2 cellular contexts compared by ENCODE assay signal in the genomic region with DNA sequence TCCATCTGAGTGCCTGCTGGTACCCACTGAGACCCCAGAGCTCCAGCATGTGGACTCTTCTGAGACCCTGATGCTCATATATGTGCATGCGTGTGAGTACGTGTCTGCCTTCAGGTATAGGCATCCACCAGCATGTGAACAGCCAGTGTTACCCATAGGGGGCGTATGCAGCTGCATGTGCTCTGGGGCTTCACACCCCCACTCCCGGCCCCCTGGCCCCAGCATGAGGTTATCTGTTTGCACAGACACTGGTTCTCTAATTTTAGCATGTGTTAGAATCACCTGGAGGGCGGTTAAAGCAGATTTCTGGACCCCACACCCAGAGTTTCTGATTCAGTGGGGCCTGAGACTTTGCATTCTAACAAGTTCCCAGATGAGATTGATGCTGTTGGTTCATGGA.
TF ChIP-seq lines count a peak whose summit lies in the region.

No MANE protein-coding gene starts in this region.

TF ChIP-seq in GM12891, 5 proteins besides CTCF, POLR2A, EP300 and RAD21 (continued from another document):
- no peak for TF ChIP-seq POU2F2 (IDR thresholded peaks at IDR 0.05; ENCODE audit: low read depth, low read length)

TF ChIP-seq in K562, 482 proteins besides CTCF, POLR2A, EP300 and RAD21 (continued from another document and continues in another):
- no peak for TF ChIP-seq YY1 (IDR thresholded peaks at IDR 0.05; ENCODE audit: borderline replicate concordance in 1 of 3, control insufficient read depth in 1 of 3, extremely low read depth in 1 of 3, insufficient read depth in 3 of 3, insufficient read length in 1 of 3, insufficient replicate concordance in 2 of 3, low read depth in 1 of 3, low read length in 2 of 3)
- no peak for TF ChIP-seq OTX1 (CRISPR knock-in tag; IDR thresholded peaks at IDR 0.05)
- TF ChIP-seq PHF21A (IDR thresholded peaks at IDR 0.05; ENCODE audit: borderline replicate concordance, low read depth) = no peak
- TF ChIP-seq ZBTB8A (IDR thresholded peaks at IDR 0.05; ENCODE audit: partially characterized antibody) = no peak
- TF ChIP-seq NR3C1 (CRISPR knock-in tag; IDR thresholded peaks at IDR 0.05) = no peak
- no peak for TF ChIP-seq PHTF2 (CRISPR knock-in tag; IDR thresholded peaks at IDR 0.05)
- TF ChIP-seq ZNF133 (CRISPR knock-in tag; IDR thresholded peaks at IDR 0.05) = no peak
- TF ChIP-seq ERF (CRISPR knock-in tag; IDR thresholded peaks at IDR 0.05) = no peak
- no peak for TF ChIP-seq CCAR2 (IDR thresholded peaks at IDR 0.05; ENCODE audit: low read depth, low read length)
- TF ChIP-seq, protein P1, sequence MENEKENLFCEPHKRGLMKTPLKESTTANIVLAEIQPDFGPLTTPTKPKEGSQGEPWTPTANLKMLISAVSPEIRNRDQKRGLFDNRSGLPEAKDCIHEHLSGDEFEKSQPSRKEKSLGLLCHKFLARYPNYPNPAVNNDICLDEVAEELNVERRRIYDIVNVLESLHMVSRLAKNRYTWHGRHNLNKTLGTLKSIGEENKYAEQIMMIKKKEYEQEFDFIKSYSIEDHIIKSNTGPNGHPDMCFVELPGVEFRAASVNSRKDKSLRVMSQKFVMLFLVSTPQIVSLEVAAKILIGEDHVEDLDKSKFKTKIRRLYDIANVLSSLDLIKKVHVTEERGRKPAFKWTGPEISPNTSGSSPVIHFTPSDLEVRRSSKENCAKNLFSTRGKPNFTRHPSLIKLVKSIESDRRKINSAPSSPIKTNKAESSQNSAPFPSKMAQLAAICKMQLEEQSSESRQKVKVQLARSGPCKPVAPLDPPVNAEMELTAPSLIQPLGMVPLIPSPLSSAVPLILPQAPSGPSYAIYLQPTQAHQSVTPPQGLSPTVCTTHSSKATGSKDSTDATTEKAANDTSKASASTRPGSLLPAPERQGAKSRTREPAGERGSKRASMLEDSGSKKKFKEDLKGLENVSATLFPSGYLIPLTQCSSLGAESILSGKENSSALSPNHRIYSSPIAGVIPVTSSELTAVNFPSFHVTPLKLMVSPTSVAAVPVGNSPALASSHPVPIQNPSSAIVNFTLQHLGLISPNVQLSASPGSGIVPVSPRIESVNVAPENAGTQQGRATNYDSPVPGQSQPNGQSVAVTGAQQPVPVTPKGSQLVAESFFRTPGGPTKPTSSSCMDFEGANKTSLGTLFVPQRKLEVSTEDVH (IDR thresholded peaks at IDR 0.05; ENCODE audit: low read depth, partially characterized antibody) = no peak
- TF ChIP-seq IFI16 (CRISPR knock-in tag; IDR thresholded peaks at IDR 0.05) = no peak
- TF ChIP-seq RBM15 (IDR thresholded peaks at IDR 0.05; ENCODE audit: insufficient read depth, low read length) = no peak
- TF ChIP-seq RBBP5 (IDR thresholded peaks at IDR 0.05; ENCODE audit: borderline replicate concordance, insufficient read depth, low read length, poor library complexity, severe bottlenecking) = peak; percentile 18
- peak; percentile 95 for TF ChIP-seq MEF2A (IDR thresholded peaks at IDR 0.05; ENCODE audit: control insufficient read depth, low read depth, low read length)
- TF ChIP-seq CCNT2 (IDR thresholded peaks at IDR 0.05; ENCODE audit: borderline replicate concordance, extremely low read depth, insufficient read length, low read depth, low read length) = no peak
- TF ChIP-seq, protein P2, sequence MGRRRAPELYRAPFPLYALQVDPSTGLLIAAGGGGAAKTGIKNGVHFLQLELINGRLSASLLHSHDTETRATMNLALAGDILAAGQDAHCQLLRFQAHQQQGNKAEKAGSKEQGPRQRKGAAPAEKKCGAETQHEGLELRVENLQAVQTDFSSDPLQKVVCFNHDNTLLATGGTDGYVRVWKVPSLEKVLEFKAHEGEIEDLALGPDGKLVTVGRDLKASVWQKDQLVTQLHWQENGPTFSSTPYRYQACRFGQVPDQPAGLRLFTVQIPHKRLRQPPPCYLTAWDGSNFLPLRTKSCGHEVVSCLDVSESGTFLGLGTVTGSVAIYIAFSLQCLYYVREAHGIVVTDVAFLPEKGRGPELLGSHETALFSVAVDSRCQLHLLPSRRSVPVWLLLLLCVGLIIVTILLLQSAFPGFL (CRISPR knock-in tag; IDR thresholded peaks at IDR 0.05) = no peak
- TF ChIP-seq, protein P3, sequence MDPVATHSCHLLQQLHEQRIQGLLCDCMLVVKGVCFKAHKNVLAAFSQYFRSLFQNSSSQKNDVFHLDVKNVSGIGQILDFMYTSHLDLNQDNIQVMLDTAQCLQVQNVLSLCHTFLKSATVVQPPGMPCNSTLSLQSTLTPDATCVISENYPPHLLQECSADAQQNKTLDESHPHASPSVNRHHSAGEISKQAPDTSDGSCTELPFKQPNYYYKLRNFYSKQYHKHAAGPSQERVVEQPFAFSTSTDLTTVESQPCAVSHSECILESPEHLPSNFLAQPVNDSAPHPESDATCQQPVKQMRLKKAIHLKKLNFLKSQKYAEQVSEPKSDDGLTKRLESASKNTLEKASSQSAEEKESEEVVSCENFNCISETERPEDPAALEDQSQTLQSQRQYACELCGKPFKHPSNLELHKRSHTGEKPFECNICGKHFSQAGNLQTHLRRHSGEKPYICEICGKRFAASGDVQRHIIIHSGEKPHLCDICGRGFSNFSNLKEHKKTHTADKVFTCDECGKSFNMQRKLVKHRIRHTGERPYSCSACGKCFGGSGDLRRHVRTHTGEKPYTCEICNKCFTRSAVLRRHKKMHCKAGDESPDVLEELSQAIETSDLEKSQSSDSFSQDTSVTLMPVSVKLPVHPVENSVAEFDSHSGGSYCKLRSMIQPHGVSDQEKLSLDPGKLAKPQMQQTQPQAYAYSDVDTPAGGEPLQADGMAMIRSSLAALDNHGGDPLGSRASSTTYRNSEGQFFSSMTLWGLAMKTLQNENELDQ (CRISPR knock-in tag; IDR thresholded peaks at IDR 0.05; ENCODE audit: borderline replicate concordance) = no peak
- TF ChIP-seq NRF1 (conservative IDR thresholded peaks at IDR 0.05 in 1 of 2, IDR thresholded peaks at IDR 0.05 in 1 of 2) = peak in 1 of 2 experiments; percentile 39; a peak in 1 of 4 replicates
- no peak for TF ChIP-seq MCM5 (IDR thresholded peaks at IDR 0.05; ENCODE audit: low read depth)
- no peak for TF ChIP-seq ATF1 (CRISPR knock-in tag; IDR thresholded peaks at IDR 0.05)
- TF ChIP-seq ATF1 (tag; IDR thresholded peaks at IDR 0.05) = no peak
- TF ChIP-seq SOX6 (IDR thresholded peaks at IDR 0.05) = peak; percentile 62; the same call in 1 of the 2 replicates
- TF ChIP-seq SIRT6 (IDR thresholded peaks at IDR 0.05; ENCODE audit: low read depth, low read length) = no peak
- no peak for TF ChIP-seq ZNF584 (CRISPR knock-in tag; IDR thresholded peaks at IDR 0.05; ENCODE audit: low read depth)
- no peak for TF ChIP-seq THRAP3 (IDR thresholded peaks at IDR 0.05; ENCODE audit: borderline replicate concordance)
- no peak for TF ChIP-seq SIN3B (IDR thresholded peaks at IDR 0.05; ENCODE audit: low read depth)
- TF ChIP-seq, protein P4, sequence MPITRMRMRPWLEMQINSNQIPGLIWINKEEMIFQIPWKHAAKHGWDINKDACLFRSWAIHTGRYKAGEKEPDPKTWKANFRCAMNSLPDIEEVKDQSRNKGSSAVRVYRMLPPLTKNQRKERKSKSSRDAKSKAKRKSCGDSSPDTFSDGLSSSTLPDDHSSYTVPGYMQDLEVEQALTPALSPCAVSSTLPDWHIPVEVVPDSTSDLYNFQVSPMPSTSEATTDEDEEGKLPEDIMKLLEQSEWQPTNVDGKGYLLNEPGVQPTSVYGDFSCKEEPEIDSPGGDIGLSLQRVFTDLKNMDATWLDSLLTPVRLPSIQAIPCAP (CRISPR knock-in tag; IDR thresholded peaks at IDR 0.05; ENCODE audit: borderline replicate concordance) = no peak
- 0 out of 2 replicates have a peak, but pooled peaks have one; percentile 33 for TF ChIP-seq CREM (IDR thresholded peaks at IDR 0.05; ENCODE audit: low read depth)
- TF ChIP-seq, protein P5, sequence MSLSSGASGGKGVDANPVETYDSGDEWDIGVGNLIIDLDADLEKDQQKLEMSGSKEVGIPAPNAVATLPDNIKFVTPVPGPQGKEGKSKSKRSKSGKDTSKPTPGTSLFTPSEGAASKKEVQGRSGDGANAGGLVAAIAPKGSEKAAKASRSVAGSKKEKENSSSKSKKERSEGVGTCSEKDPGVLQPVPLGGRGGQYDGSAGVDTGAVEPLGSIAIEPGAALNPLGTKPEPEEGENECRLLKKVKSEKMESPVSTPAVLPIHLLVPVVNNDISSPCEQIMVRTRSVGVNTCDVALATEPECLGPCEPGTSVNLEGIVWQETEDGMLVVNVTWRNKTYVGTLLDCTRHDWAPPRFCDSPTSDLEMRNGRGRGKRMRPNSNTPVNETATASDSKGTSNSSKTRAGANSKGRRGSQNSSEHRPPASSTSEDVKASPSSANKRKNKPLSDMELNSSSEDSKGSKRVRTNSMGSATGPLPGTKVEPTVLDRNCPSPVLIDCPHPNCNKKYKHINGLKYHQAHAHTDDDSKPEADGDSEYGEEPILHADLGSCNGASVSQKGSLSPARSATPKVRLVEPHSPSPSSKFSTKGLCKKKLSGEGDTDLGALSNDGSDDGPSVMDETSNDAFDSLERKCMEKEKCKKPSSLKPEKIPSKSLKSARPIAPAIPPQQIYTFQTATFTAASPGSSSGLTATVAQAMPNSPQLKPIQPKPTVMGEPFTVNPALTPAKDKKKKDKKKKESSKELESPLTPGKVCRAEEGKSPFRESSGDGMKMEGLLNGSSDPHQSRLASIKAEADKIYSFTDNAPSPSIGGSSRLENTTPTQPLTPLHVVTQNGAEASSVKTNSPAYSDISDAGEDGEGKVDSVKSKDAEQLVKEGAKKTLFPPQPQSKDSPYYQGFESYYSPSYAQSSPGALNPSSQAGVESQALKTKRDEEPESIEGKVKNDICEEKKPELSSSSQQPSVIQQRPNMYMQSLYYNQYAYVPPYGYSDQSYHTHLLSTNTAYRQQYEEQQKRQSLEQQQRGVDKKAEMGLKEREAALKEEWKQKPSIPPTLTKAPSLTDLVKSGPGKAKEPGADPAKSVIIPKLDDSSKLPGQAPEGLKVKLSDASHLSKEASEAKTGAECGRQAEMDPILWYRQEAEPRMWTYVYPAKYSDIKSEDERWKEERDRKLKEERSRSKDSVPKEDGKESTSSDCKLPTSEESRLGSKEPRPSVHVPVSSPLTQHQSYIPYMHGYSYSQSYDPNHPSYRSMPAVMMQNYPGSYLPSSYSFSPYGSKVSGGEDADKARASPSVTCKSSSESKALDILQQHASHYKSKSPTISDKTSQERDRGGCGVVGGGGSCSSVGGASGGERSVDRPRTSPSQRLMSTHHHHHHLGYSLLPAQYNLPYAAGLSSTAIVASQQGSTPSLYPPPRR (CRISPR knock-in tag; IDR thresholded peaks at IDR 0.05; ENCODE audit: borderline replicate concordance) = no peak
- TF ChIP-seq, protein P6, sequence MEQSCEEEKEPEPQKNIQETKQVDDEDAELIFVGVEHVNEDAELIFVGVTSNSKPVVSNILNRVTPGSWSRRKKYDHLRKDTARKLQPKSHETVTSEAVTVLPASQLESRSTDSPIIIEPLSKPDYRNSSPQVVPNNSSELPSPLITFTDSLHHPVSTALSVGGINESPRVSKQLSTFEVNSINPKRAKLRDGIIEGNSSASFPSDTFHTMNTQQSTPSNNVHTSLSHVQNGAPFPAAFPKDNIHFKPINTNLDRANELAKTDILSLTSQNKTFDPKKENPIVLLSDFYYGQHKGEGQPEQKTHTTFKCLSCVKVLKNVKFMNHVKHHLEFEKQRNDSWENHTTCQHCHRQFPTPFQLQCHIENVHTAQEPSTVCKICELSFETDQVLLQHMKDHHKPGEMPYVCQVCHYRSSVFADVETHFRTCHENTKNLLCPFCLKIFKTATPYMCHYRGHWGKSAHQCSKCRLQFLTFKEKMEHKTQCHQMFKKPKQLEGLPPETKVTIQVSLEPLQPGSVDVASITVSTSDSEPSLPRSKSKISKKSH (CRISPR knock-in tag; IDR thresholded peaks at IDR 0.05) = no peak
- TF ChIP-seq ZNF444 (CRISPR knock-in tag; IDR thresholded peaks at IDR 0.05) = no peak
- no peak for TF ChIP-seq HDAC8 (tag; IDR thresholded peaks at IDR 0.05)
- TF ChIP-seq NFIC (IDR thresholded peaks at IDR 0.05) = peak; percentile 32; the same call in 1 of the 2 replicates
- TF ChIP-seq, protein P7, sequence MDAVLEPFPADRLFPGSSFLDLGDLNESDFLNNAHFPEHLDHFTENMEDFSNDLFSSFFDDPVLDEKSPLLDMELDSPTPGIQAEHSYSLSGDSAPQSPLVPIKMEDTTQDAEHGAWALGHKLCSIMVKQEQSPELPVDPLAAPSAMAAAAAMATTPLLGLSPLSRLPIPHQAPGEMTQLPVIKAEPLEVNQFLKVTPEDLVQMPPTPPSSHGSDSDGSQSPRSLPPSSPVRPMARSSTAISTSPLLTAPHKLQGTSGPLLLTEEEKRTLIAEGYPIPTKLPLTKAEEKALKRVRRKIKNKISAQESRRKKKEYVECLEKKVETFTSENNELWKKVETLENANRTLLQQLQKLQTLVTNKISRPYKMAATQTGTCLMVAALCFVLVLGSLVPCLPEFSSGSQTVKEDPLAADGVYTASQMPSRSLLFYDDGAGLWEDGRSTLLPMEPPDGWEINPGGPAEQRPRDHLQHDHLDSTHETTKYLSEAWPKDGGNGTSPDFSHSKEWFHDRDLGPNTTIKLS (IDR thresholded peaks at IDR 0.05; ENCODE audit: borderline replicate concordance, low read depth) = 0 out of 2 replicates have a peak, but pooled peaks have one; percentile 26
- no peak for TF ChIP-seq FOSL1 (tag; conservative IDR thresholded peaks at IDR 0.05)
- no peak for TF ChIP-seq HLTF (IDR thresholded peaks at IDR 0.05)
- no peak for TF ChIP-seq DDX20 (tag; IDR thresholded peaks at IDR 0.05; ENCODE audit: low read depth)
- TF ChIP-seq PML (IDR thresholded peaks at IDR 0.05; ENCODE audit: low read length) = 0 out of 2 replicates have a peak, but pooled peaks have one; percentile 52
- no peak for TF ChIP-seq HNRNPK (IDR thresholded peaks at IDR 0.05; ENCODE audit: low read depth, low read length, poor library complexity, severe bottlenecking)
- TF ChIP-seq, protein P8, sequence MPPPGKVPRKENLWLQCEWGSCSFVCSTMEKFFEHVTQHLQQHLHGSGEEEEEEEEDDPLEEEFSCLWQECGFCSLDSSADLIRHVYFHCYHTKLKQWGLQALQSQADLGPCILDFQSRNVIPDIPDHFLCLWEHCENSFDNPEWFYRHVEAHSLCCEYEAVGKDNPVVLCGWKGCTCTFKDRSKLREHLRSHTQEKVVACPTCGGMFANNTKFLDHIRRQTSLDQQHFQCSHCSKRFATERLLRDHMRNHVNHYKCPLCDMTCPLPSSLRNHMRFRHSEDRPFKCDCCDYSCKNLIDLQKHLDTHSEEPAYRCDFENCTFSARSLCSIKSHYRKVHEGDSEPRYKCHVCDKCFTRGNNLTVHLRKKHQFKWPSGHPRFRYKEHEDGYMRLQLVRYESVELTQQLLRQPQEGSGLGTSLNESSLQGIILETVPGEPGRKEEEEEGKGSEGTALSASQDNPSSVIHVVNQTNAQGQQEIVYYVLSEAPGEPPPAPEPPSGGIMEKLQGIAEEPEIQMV (tag; conservative IDR thresholded peaks at IDR 0.05; ENCODE audit: low read depth) = no peak
- no peak for TF ChIP-seq BRCA1 (IDR thresholded peaks at IDR 0.05)
- TF ChIP-seq BRCA1 (CRISPR knock-in tag; IDR thresholded peaks at IDR 0.05) = no peak
- TF ChIP-seq PCBP2 (IDR thresholded peaks at IDR 0.05; ENCODE audit: low read depth, low read length, poor library complexity, severe bottlenecking) = no peak
- TF ChIP-seq ETV1 (tag; conservative IDR thresholded peaks at IDR 0.05; ENCODE audit: low read depth) = no peak
- 0 out of 2 replicates have a peak, but pooled peaks have one; percentile 37 for TF ChIP-seq EP400 (IDR thresholded peaks at IDR 0.05)
- peak; percentile 73; the same call in 1 of the 2 replicates for TF ChIP-seq DPF2 (IDR thresholded peaks at IDR 0.05)
- TF ChIP-seq ARID1B (IDR thresholded peaks at IDR 0.05) = peak; percentile 80
- TF ChIP-seq SMAD3 (CRISPR knock-in tag; conservative IDR thresholded peaks at IDR 0.05) = 0 out of 2 replicates have a peak, but pooled peaks have one; percentile 25
- no peak for TF ChIP-seq HNRNPUL1 (IDR thresholded peaks at IDR 0.05; ENCODE audit: low read length)
